ENCODE assay signal across 32 cellular contexts in genomic region chr2:32915694-32916093, GRCh38.
"Had no signal": no experiment of that assay in that cellular context is flagged by ENCODE, and none has a peak within 500 bp of the region (broad histone marks: within the 10 kb centered on the region; RNA-seq: fewer than 3 reads in every experiment).

No MANE protein-coding gene starts in this region.

- H3K27me3 ChIP-seq: adrenal gland, ascending aorta, body of pancreas, brain microvascular endothelial cell, breast epithelium, cardiac muscle cell had no signal

- H3K4me3 ChIP-seq: adrenal gland, ascending aorta, body of pancreas, breast epithelium, cardiac muscle cell had no signal

- H3K4me1 ChIP-seq: adrenal gland, ascending aorta, body of pancreas, breast epithelium had no signal

- H3K36me3 ChIP-seq: adrenal gland, ascending aorta, brain microvascular endothelial cell, breast epithelium, cardiac muscle cell had no signal

- DNase-seq: activated effector memory CD4-positive, alpha-beta T cell treated with anti-CD3 and anti-CD28 coated beads, Interleukin-2, amount 50 U/mL, for 16 hours; activated effector memory CD4-positive, alpha-beta T cell treated with Interleukin-2 at 50 U/mL for 16 hours; activated gamma-delta T cell; activated gamma-delta T cell treated with Interleukin-2 at 50 U/mL for 16 hours; activated naive CD4-positive, alpha-beta T cell; activated naive CD4-positive, alpha-beta T cell treated with anti-CD3 and anti-CD28 coated beads for 36 hours; activated naive CD4-positive, alpha-beta T cell treated with anti-CD3 and anti-CD28 coated beads, Interleukin-2, amount 10 ng/mL, durations not matched to agents 7 days and 5 days; activated naive CD4-positive, alpha-beta T cell treated with anti-CD3 and anti-CD28 coated beads, Interleukin-2, amount 50 U/mL, for 16 hours; activated naive CD4-positive, alpha-beta T cell treated with Interleukin-2 at 50 U/mL for 16 hours; activated naive CD8-positive, alpha-beta T cell treated with anti-CD3 and anti-CD28 coated beads for 36 hours; activated naive CD8-positive, alpha-beta T cell treated with anti-CD3 and anti-CD28 coated beads, Interleukin-2, amount 10 ng/mL, durations not matched to agents 7 days and 5 days; activated naive CD8-positive, alpha-beta T cell treated with anti-CD3 and anti-CD28 coated beads, Interleukin-2, amount 50 U/mL, for 24 hours; activated T-cell treated with anti-CD3 and anti-CD28 coated beads, Interleukin-2, amount 50 U/mL, for 1 hour; activated T-cell treated with anti-CD3 and anti-CD28 coated beads, Interleukin-2, amount 50 U/mL, for 24 hours; activated T-cell treated with anti-CD3 and anti-CD28 coated beads, Interleukin-2, amount 50 U/mL, for 4 hours; activated T-cell treated with anti-CD3 and anti-CD28 coated beads, Interleukin-2, amount 50 U/mL, for 48 hours; activated T-cell treated with anti-CD3 and anti-CD28 coated beads, Interleukin-2, amount 50 U/mL, for 72 hours; adrenal gland; amniotic stem cell; amygdala; anterior cingulate cortex; aorta; body of pancreas; brain microvascular endothelial cell; caudate nucleus; central memory CD4-positive, alpha-beta T cell; cerebellar nuclear complex had no signal

- H3K27ac ChIP-seq: adrenal gland, ascending aorta, body of pancreas, brain microvascular endothelial cell, breast epithelium, cardiac muscle cell had no signal

- ATAC-seq: activated naive CD4-positive, alpha-beta T cell treated with anti-CD3 and anti-CD28 coated beads, Interleukin-2, amount 50 U/mL, for 72 hours; activated naive CD8-positive, alpha-beta T cell treated with anti-CD3 and anti-CD28 coated beads, Interleukin-2, amount 50 U/mL, for 24 hours; activated T-cell treated with anti-CD3 and anti-CD28 coated beads, Interleukin-2, amount 50 U/mL, for 4 hours; activated T-cell treated with anti-CD3 and anti-CD28 coated beads, Interleukin-2, amount 50 U/mL, for 72 hours; activated T-helper 17 cell treated with anti-CD3 and anti-CD28 coated beads, Interleukin-2, amount 50 U/mL, for 72 hours; body of pancreas had no signal

- H3K9me3 ChIP-seq: adrenal gland, ascending aorta, body of pancreas, breast epithelium had no signal
